In genomic region chr1:109134423-109134822, GRCh38 we compare ENCODE assay signal across 9 cellular contexts. TPM values are rescaled to one million over a fixed set of nuclear protein-coding genes. Genes with fewer than 3 reads are reported as not detected.
DNase-seq lines count a peak whose midpoint lies in the region; ATAC-seq and TF ChIP-seq lines count a peak whose summit lies in the region.
"Had no signal": no experiment of that assay in that cellular context is flagged by ENCODE, and none has a peak within 500 bp of the region (broad histone marks: within the 10 kb centered on the region; RNA-seq: fewer than 3 reads in every experiment).

No MANE protein-coding gene starts in this region.

- dilution Hi-C loops in IMR-90 (cut with HindIII; ENCODE audit: low sequenced_read_pairs, unreplicated experiment), result no loop called here

- H3K56ac ChIP-seq in IMR-90 (ENCODE audit: extremely low read depth, insufficient read depth, low read length), result no peak overlapping the region

- TF ChIP-seq CTCF in heart left ventricle (IDR thresholded peaks at IDR 0.05), result no peak
- TF ChIP-seq CTCF in IMR-90 (conservative IDR thresholded peaks at IDR 0.05; ENCODE audit: low read depth, low read length), result no peak
- no peak for TF ChIP-seq CTCF in vagina (IDR thresholded peaks at IDR 0.05)
- no peak for TF ChIP-seq CTCF in uterus (IDR thresholded peaks at IDR 0.05)

- no peak overlapping the region for H4K8ac ChIP-seq in IMR-90 (ENCODE audit: low read depth in 2 of 2, low read length in 2 of 2)

- no peak overlapping the region for H4K91ac ChIP-seq in IMR-90 (ENCODE audit: insufficient read depth, low read depth, low read length)

- H3K4me2 ChIP-seq in IMR-90 (ENCODE audit: low read depth, low read length), result no peak overlapping the region

- CTCF ChIA-PET in IMR-90 (lab: Yijun Ruan, JAX), result interaction anchor here (1.0 kb wide), 2 partner anchors 22 to 34 kb away, joined by 3 to 4 read pairs; no protein-coding TSS in a partner anchor

- H3K9me1 ChIP-seq in IMR-90 (ENCODE audit: insufficient read depth, low read length), result no peaks in the 10 kb centered on the region

- H2BK5ac ChIP-seq in IMR-90 (ENCODE audit: low read depth, low read length, poor library complexity, severe bottlenecking), result no peak overlapping the region

- H3K18ac ChIP-seq in IMR-90 (ENCODE audit: low read depth, low read length), result no peak overlapping the region

- H2BK20ac ChIP-seq in IMR-90 (ENCODE audit: low read depth, low read length), result no peak overlapping the region

- ATAC-seq in heart left ventricle (peak in 3 of 4 donors; percentile 27 to 44 (median 43)), Right ventricle myocardium inferior (no peak), IMR-90 (ENCODE audit: low read depth) (no peak)
- ATAC-seq: PC-3 had no signal

- peak overlapping the region; percentile 14 for H2AFZ ChIP-seq in IMR-90 (replicated peaks; ENCODE audit: low read length, poor library complexity)

- H3K9ac ChIP-seq in IMR-90 (ENCODE audit: low read depth, low read length), result no peak overlapping the region

- H3K79me1 ChIP-seq in IMR-90 (ENCODE audit: low read depth in 1 of 2, low read length in 2 of 2), result no peaks in the 10 kb centered on the region

- H3K4me1 ChIP-seq in heart left ventricle, result peaks cover 0 to 15% (median 10%) of the 10 kb centered on the region in 12 donors
- no peaks in the 10 kb centered on the region for H3K4me1 ChIP-seq in IMR-90 (ENCODE audit: control insufficient read depth, insufficient read depth, low read length)
- H3K4me1 ChIP-seq in vagina, result no peaks in the 10 kb centered on the region
- no peaks in the 10 kb centered on the region for H3K4me1 ChIP-seq in uterus

- H2BK120ac ChIP-seq in IMR-90 (ENCODE audit: low read depth, low read length), result no peak overlapping the region

- H3K4ac ChIP-seq in IMR-90 (ENCODE audit: low read depth, low read length), result no peak overlapping the region

- no peak overlapping the region for H3K27ac ChIP-seq in heart left ventricle
- no peak overlapping the region for H3K27ac ChIP-seq in IMR-90 (ENCODE audit: insufficient read depth, low read length)
- no peak overlapping the region for H3K27ac ChIP-seq in vagina
- H3K27ac ChIP-seq in uterus, result no peak overlapping the region

- no peak overlapping the region for H2AK5ac ChIP-seq in IMR-90 (ENCODE audit: low read depth, low read length)

- TF ChIP-seq POLR2A in heart left ventricle (IDR thresholded peaks at IDR 0.05), result no peak
- TF ChIP-seq POLR2A in IMR-90 (IDR thresholded peaks at IDR 0.05; ENCODE audit: low read depth, low read length), result no peak
- no peak for TF ChIP-seq POLR2A in erythroblast (IDR thresholded peaks at IDR 0.05; ENCODE audit: low read length)
- TF ChIP-seq POLR2A in vagina (IDR thresholded peaks at IDR 0.05), result no peak
- no peak for TF ChIP-seq POLR2A in uterus (IDR thresholded peaks at IDR 0.05)

- no peak overlapping the region for H4K5ac ChIP-seq in IMR-90 (ENCODE audit: low read depth, low read length)

- no peak for TF ChIP-seq RAD21 in IMR-90 (IDR thresholded peaks at IDR 0.05; ENCODE audit: low read length)

- H3K36me3 ChIP-seq in heart left ventricle (no peaks in the 10 kb centered on the region), IMR-90 (ENCODE audit: control insufficient read depth, insufficient read depth, low read length) (no peaks in the 10 kb centered on the region), vagina (no peaks in the 10 kb centered on the region), uterus (no peaks in the 10 kb centered on the region)

- H3K4me3 ChIP-seq in heart left ventricle (no peak overlapping the region), IMR-90 (ENCODE audit: insufficient read depth, low read depth, low read length) (no peak overlapping the region), vagina (no peak overlapping the region), uterus (no peak overlapping the region)

- H3K9me3 ChIP-seq in heart left ventricle (no peaks in the 10 kb centered on the region), IMR-90 (ENCODE audit: control insufficient read depth, insufficient read depth, low read length) (no peaks in the 10 kb centered on the region), vagina (no peaks in the 10 kb centered on the region), uterus (no peaks in the 10 kb centered on the region)

- no TSS peak for BruUV-seq in IMR-90 (replicated peaks; lab: Mats Ljungman, UMichigan)

- WGBS in heart left ventricle, 4 donors, result 38 to 62% (median 42%) methylated on average over 7 of the region's 7 CpGs
- 73% methylated on average over 3 of the region's 7 CpGs; no CpG with 5 or more reads in 1 of the 2 experiments for WGBS in IMR-90 (ENCODE audit: extremely low coverage in 2 of 2, insufficient read length in 1 of 2), 2 experiments

- intact Hi-C loops in heart left ventricle (cut with DNase I) (no loop called here), Right ventricle myocardium inferior (cut with DNase I) (no loop called here), IMR-90 (cut with micrococcal nuclease) (no loop called here), vagina (cut with DNase I) (no loop called here), uterus (cut with DNase I; ENCODE audit: low total_unique reads) (no loop called here)

- no peak overlapping the region for H2AK9ac ChIP-seq in IMR-90 (replicated peaks; ENCODE audit: low read depth, low read length, poor library complexity)

- H4K20me1 ChIP-seq in IMR-90 (ENCODE audit: insufficient read depth, low read length), result no peaks in the 10 kb centered on the region

- H3K23ac ChIP-seq in IMR-90 (ENCODE audit: low read depth, low read length), result no peak overlapping the region

- no peak overlapping the region for H3K14ac ChIP-seq in IMR-90 (replicated peaks; ENCODE audit: low read depth, low read length)

- POLR2A ChIA-PET in IMR-90 (lab: Charles Lee; ENCODE audit: unreplicated experiment), result no interaction called here

- DNase-seq in heart left ventricle (no peak), Right ventricle myocardium inferior (ENCODE audit: missing footprints) (no peak), IMR-90 (no peak), erythroblast (lab: John Stamatoyannopoulos, UW) (peak; percentile 86 to 96), NCI-H1930 (lab: John Stamatoyannopoulos, UW) (no peak), vagina (ENCODE audit: extremely low spot score in 2 of 2) (no peak), uterus (no peak)
- DNase-seq in activated T-cell treated with anti-CD3 and anti-CD28 coated beads, Interleukin-2, amount 50 U/mL, for 48 hours, result no peak
- DNase-seq: PC-3 had no signal

- in situ Hi-C loops in IMR-90 (cut with MboI; ENCODE audit: low sequenced_read_pairs), result no loop called here

- no peak overlapping the region for H2BK15ac ChIP-seq in IMR-90 (ENCODE audit: low read depth, low read length)

- H3K27me3 ChIP-seq in heart left ventricle, result no peaks in the 10 kb centered on the region
- H3K27me3 ChIP-seq in IMR-90 (ENCODE audit: control insufficient read depth, insufficient read depth, low read length), result no peaks in the 10 kb centered on the region
- H3K27me3 ChIP-seq in vagina, result no peaks in the 10 kb centered on the region
- H3K27me3 ChIP-seq in uterus, result no peaks in the 10 kb centered on the region

TF ChIP-seq in IMR-90, 13 proteins besides CTCF, POLR2A, EP300 and RAD21:
- no peak for TF ChIP-seq MAFK (IDR thresholded peaks at IDR 0.05; ENCODE audit: low read depth, low read length)
- no peak for TF ChIP-seq RCOR1 (IDR thresholded peaks at IDR 0.05; ENCODE audit: insufficient replicate concordance, low read length)
- TF ChIP-seq CEBPB (IDR thresholded peaks at IDR 0.05; ENCODE audit: low read depth, low read length), result no peak
TF ChIP-seq in IMR-90: peak in this region for 0.

RNA-seq across cellular contexts. Expression of gene ELAPOR1, which starts 20.5 kb away (rescaled TPM):
- total RNA-seq in heart left ventricle (under 1 TPM in 7 of 9 donors, not detected in 2; 0.11 to 0.83 (median 0.31) TPM), Right ventricle myocardium inferior (0.22 TPM), IMR-90 (2012; rRNA removed) (0.28 and 0.54 TPM in 2 replicates), vagina (0.25 TPM), uterus (10 to 100 TPM in 1 of 4 donors, 1 to 10 TPM in 2, under 1 TPM in 1; 0.29 to 51.2 (median 2.8) TPM)
- polyA plus RNA-seq in heart left ventricle (under 1 TPM; 0.04 to 0.11 TPM), IMR-90 (2012; rRNA removed) (1.6 and 1.7 TPM in 2 replicates)
- 0.73 and 0.91 TPM in 2 replicates for polyA plus RNA-seq in IMR-90 (2012; cell fraction: cytosol; rRNA removed)
- polyA plus RNA-seq in IMR-90 (2012; cell fraction: nucleus; rRNA removed; ENCODE audit: low replicate concordance), result 1.6 and 2.2 TPM in 2 replicates

RNA-seq across cellular contexts. Expression of gene TMEM167B, which starts 43.9 kb away (rescaled TPM):
- total RNA-seq in heart left ventricle (10 to 100 TPM; 14.1 to 52.9 (median 29.9) TPM), Right ventricle myocardium inferior (31.5 TPM), IMR-90 (2012; rRNA removed) (27.5 and 32.1 TPM in 2 replicates), vagina (17.2 TPM), uterus (10 to 100 TPM; 10.2 to 56.2 (median 36.4) TPM)
- polyA plus RNA-seq in heart left ventricle (10 to 100 TPM; 10.8 to 27.3 TPM), IMR-90 (2012; rRNA removed) (19.2 and 21.6 TPM in 2 replicates)
- 5.6 and 6.3 TPM in 2 replicates for polyA plus RNA-seq in IMR-90 (2012; cell fraction: cytosol; rRNA removed)
- polyA plus RNA-seq in IMR-90 (2012; cell fraction: nucleus; rRNA removed; ENCODE audit: low replicate concordance), result 1.5 and 11.9 TPM in 2 replicates

RNA-seq across cellular contexts. Expression of gene TAF13, which starts 58.6 kb away (rescaled TPM):
- 10 to 100 TPM; 34.8 to 72.1 (median 55.4) TPM for total RNA-seq in heart left ventricle
- 10 to 100 TPM; 38.1 to 83.9 TPM for polyA plus RNA-seq in heart left ventricle
- total RNA-seq in Right ventricle myocardium inferior, result 61.8 TPM
- 13.1 and 81.4 TPM in 2 replicates for total RNA-seq in IMR-90 (2012; rRNA removed)
- polyA plus RNA-seq in IMR-90 (2012; rRNA removed), result 28.0 and 42.5 TPM in 2 replicates
- polyA plus RNA-seq in IMR-90 (2012; cell fraction: cytosol; rRNA removed), result 1.3 and 3.0 TPM in 2 replicates
- polyA plus RNA-seq in IMR-90 (2012; cell fraction: nucleus; rRNA removed; ENCODE audit: low replicate concordance), result 0.79 and 5.5 TPM in 2 replicates
- 28.7 TPM for total RNA-seq in vagina
- 10 to 100 TPM in 3 of 4 donors, 1 to 10 TPM in 1; 2.0 to 56.3 (median 25.7) TPM for total RNA-seq in uterus

Comparison
In these comparisons a context has a peak if more than half of its experiments do, and no peak if none do; other contexts are left out.
1. ATAC-seq: peak in heart left ventricle (3 of 4); none in Right ventricle myocardium inferior (single experiment) and IMR-90 (single experiment).
2. DNase-seq: peak in erythroblast (2 of 2); none in heart left ventricle (0 of 5), Right ventricle myocardium inferior (single experiment), IMR-90 (single experiment), NCI-H1930 (0 of 2), activated T-cell treated with anti-CD3 and anti-CD28 coated beads, Interleukin-2, amount 50 U/mL, for 48 hours (0 of 2), vagina (0 of 2) and uterus (0 of 2).